ENCODE assay signal across 1 cellular context in the genomic region with DNA sequence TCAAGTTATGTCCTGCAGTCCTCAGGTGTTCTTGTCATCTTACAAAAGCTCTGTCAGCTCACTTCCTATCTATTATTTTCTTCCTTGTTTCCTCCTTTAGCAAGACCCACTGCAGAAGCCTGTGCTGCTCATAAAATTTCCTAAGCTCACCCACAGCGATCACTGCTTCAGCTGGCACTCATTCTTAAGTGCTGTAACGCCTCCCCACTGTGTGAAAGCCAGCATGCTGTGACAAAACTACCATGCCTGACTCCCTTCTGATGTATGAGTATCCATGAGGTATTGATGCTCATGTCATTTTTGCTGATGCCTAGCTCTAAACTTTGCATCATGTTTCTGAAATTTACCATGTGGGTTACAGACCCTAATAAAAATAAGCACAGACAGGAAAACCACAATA.
TF ChIP-seq lines count a peak whose summit lies in the region.

No MANE protein-coding gene starts in this region.

TF ChIP-seq in WTC11, 78 proteins besides CTCF, POLR2A, EP300 and RAD21 (continued from another document):
- TF ChIP-seq, protein P1, sequence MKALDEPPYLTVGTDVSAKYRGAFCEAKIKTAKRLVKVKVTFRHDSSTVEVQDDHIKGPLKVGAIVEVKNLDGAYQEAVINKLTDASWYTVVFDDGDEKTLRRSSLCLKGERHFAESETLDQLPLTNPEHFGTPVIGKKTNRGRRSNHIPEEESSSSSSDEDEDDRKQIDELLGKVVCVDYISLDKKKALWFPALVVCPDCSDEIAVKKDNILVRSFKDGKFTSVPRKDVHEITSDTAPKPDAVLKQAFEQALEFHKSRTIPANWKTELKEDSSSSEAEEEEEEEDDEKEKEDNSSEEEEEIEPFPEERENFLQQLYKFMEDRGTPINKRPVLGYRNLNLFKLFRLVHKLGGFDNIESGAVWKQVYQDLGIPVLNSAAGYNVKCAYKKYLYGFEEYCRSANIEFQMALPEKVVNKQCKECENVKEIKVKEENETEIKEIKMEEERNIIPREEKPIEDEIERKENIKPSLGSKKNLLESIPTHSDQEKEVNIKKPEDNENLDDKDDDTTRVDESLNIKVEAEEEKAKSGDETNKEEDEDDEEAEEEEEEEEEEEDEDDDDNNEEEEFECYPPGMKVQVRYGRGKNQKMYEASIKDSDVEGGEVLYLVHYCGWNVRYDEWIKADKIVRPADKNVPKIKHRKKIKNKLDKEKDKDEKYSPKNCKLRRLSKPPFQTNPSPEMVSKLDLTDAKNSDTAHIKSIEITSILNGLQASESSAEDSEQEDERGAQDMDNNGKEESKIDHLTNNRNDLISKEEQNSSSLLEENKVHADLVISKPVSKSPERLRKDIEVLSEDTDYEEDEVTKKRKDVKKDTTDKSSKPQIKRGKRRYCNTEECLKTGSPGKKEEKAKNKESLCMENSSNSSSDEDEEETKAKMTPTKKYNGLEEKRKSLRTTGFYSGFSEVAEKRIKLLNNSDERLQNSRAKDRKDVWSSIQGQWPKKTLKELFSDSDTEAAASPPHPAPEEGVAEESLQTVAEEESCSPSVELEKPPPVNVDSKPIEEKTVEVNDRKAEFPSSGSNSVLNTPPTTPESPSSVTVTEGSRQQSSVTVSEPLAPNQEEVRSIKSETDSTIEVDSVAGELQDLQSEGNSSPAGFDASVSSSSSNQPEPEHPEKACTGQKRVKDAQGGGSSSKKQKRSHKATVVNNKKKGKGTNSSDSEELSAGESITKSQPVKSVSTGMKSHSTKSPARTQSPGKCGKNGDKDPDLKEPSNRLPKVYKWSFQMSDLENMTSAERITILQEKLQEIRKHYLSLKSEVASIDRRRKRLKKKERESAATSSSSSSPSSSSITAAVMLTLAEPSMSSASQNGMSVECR (CRISPR knock-in tag; IDR thresholded peaks at IDR 0.05; ENCODE audit: borderline replicate concordance), result no peak
- no peak for TF ChIP-seq SMAD4 (CRISPR knock-in tag; IDR thresholded peaks at IDR 0.05)
- no peak for TF ChIP-seq RELA (CRISPR knock-in tag; IDR thresholded peaks at IDR 0.05; ENCODE audit: borderline replicate concordance)
- TF ChIP-seq, protein P2, sequence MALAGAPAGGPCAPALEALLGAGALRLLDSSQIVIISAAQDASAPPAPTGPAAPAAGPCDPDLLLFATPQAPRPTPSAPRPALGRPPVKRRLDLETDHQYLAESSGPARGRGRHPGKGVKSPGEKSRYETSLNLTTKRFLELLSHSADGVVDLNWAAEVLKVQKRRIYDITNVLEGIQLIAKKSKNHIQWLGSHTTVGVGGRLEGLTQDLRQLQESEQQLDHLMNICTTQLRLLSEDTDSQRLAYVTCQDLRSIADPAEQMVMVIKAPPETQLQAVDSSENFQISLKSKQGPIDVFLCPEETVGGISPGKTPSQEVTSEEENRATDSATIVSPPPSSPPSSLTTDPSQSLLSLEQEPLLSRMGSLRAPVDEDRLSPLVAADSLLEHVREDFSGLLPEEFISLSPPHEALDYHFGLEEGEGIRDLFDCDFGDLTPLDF (CRISPR knock-in tag; IDR thresholded peaks at IDR 0.05), result no peak
- no peak for TF ChIP-seq SMAD3 (CRISPR knock-in tag; IDR thresholded peaks at IDR 0.05; ENCODE audit: borderline replicate concordance)
- no peak for TF ChIP-seq NFATC4 (CRISPR knock-in tag; IDR thresholded peaks at IDR 0.05)
- TF ChIP-seq ELF4 (CRISPR knock-in tag; IDR thresholded peaks at IDR 0.05; ENCODE audit: low read depth), result no peak
- TF ChIP-seq NFE2L1 (CRISPR knock-in tag; IDR thresholded peaks at IDR 0.05), result no peak
- no peak for TF ChIP-seq SP1 (CRISPR knock-in tag; conservative IDR thresholded peaks at IDR 0.05)
- TF ChIP-seq TEAD4 (CRISPR knock-in tag; IDR thresholded peaks at IDR 0.05), result no peak
- TF ChIP-seq CREM (CRISPR knock-in tag; IDR thresholded peaks at IDR 0.05), result no peak
- TF ChIP-seq, protein P3, sequence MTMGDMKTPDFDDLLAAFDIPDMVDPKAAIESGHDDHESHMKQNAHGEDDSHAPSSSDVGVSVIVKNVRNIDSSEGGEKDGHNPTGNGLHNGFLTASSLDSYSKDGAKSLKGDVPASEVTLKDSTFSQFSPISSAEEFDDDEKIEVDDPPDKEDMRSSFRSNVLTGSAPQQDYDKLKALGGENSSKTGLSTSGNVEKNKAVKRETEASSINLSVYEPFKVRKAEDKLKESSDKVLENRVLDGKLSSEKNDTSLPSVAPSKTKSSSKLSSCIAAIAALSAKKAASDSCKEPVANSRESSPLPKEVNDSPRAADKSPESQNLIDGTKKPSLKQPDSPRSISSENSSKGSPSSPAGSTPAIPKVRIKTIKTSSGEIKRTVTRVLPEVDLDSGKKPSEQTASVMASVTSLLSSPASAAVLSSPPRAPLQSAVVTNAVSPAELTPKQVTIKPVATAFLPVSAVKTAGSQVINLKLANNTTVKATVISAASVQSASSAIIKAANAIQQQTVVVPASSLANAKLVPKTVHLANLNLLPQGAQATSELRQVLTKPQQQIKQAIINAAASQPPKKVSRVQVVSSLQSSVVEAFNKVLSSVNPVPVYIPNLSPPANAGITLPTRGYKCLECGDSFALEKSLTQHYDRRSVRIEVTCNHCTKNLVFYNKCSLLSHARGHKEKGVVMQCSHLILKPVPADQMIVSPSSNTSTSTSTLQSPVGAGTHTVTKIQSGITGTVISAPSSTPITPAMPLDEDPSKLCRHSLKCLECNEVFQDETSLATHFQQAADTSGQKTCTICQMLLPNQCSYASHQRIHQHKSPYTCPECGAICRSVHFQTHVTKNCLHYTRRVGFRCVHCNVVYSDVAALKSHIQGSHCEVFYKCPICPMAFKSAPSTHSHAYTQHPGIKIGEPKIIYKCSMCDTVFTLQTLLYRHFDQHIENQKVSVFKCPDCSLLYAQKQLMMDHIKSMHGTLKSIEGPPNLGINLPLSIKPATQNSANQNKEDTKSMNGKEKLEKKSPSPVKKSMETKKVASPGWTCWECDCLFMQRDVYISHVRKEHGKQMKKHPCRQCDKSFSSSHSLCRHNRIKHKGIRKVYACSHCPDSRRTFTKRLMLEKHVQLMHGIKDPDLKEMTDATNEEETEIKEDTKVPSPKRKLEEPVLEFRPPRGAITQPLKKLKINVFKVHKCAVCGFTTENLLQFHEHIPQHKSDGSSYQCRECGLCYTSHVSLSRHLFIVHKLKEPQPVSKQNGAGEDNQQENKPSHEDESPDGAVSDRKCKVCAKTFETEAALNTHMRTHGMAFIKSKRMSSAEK (CRISPR knock-in tag; IDR thresholded peaks at IDR 0.05; ENCODE audit: borderline replicate concordance), result no peak
- no peak for TF ChIP-seq NR1H2 (CRISPR knock-in tag; IDR thresholded peaks at IDR 0.05)
- TF ChIP-seq, protein P4, sequence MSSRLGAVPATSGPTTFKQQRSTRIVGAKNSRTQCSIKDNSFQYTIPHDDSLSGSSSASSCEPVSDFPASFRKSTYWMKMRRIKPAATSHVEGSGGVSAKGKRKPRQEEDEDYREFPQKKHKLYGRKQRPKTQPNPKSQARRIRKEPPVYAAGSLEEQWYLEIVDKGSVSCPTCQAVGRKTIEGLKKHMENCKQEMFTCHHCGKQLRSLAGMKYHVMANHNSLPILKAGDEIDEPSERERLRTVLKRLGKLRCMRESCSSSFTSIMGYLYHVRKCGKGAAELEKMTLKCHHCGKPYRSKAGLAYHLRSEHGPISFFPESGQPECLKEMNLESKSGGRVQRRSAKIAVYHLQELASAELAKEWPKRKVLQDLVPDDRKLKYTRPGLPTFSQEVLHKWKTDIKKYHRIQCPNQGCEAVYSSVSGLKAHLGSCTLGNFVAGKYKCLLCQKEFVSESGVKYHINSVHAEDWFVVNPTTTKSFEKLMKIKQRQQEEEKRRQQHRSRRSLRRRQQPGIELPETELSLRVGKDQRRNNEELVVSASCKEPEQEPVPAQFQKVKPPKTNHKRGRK (CRISPR knock-in tag; IDR thresholded peaks at IDR 0.05; ENCODE audit: borderline replicate concordance), result no peak
- no peak for TF ChIP-seq GABPB1 (CRISPR knock-in tag; IDR thresholded peaks at IDR 0.05)
- no peak for TF ChIP-seq ZNF671 (CRISPR knock-in tag; IDR thresholded peaks at IDR 0.05)
- no peak for TF ChIP-seq FOXP1 (CRISPR knock-in tag; IDR thresholded peaks at IDR 0.05; ENCODE audit: borderline replicate concordance)
